In the genomic region with DNA sequence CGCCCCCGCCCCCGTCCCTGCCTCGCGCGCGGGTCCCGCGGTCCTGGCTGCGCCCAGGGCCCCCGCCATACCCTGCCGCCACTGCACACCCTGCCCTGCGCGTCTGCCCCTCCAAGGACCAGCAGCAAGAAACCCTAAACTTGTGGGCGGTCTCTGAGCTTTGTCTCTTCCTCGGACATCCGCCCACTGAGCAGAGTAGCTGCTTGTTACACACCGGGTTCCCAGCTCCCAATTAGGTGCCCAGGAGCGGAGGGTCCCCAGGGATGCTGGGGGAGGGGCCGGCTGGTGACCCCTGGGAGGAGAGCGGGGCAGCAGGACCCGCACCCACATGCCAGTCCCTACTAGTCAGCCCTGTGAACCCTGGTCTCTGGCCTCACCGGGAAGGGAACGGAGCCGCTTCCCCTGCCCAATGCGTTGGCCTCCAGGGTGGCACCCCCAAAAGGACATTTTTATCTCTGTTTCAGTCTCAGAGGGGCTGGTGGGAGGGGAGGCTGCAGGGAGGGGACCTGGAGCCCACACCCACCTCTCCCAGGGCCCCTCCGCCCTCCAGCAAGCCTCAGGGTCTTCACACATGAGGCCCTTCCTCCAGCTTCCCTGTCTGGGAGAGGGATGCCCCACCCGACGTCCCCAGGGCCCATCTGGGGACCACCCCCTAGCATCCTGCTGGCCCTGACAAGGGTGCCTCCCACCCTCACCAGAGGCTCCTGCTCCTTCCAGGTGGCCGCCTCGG, we compare ENCODE assay signal across 1 cellular context.
TF ChIP-seq lines count a peak whose summit lies in the region.

No MANE protein-coding gene starts in this region.

TF ChIP-seq in K562, 482 proteins besides CTCF, POLR2A, EP300 and RAD21 (continued from another document):
- TF ChIP-seq PCBP2 (IDR thresholded peaks at IDR 0.05; ENCODE audit: low read depth, low read length, poor library complexity, severe bottlenecking) = no peak
- no peak for TF ChIP-seq MAFG (tag; conservative IDR thresholded peaks at IDR 0.05)
- TF ChIP-seq SUPT5H (IDR thresholded peaks at IDR 0.05) = no peak
- TF ChIP-seq RFX1 (IDR thresholded peaks at IDR 0.05) = no peak
- TF ChIP-seq MCM2 (IDR thresholded peaks at IDR 0.05; ENCODE audit: low read depth) = no peak
- TF ChIP-seq, protein P1, sequence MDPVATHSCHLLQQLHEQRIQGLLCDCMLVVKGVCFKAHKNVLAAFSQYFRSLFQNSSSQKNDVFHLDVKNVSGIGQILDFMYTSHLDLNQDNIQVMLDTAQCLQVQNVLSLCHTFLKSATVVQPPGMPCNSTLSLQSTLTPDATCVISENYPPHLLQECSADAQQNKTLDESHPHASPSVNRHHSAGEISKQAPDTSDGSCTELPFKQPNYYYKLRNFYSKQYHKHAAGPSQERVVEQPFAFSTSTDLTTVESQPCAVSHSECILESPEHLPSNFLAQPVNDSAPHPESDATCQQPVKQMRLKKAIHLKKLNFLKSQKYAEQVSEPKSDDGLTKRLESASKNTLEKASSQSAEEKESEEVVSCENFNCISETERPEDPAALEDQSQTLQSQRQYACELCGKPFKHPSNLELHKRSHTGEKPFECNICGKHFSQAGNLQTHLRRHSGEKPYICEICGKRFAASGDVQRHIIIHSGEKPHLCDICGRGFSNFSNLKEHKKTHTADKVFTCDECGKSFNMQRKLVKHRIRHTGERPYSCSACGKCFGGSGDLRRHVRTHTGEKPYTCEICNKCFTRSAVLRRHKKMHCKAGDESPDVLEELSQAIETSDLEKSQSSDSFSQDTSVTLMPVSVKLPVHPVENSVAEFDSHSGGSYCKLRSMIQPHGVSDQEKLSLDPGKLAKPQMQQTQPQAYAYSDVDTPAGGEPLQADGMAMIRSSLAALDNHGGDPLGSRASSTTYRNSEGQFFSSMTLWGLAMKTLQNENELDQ (CRISPR knock-in tag; IDR thresholded peaks at IDR 0.05; ENCODE audit: borderline replicate concordance) = no peak
- no peak for TF ChIP-seq ZNF354B (CRISPR knock-in tag; IDR thresholded peaks at IDR 0.05)
- no peak for TF ChIP-seq NBN (IDR thresholded peaks at IDR 0.05; ENCODE audit: low read depth)
- no peak for TF ChIP-seq MECOM (CRISPR knock-in tag; IDR thresholded peaks at IDR 0.05)
- TF ChIP-seq ATF6 (CRISPR knock-in tag; IDR thresholded peaks at IDR 0.05) = no peak
